Comparison of ENCODE assay signal across 20 cellular contexts in the genomic region with DNA sequence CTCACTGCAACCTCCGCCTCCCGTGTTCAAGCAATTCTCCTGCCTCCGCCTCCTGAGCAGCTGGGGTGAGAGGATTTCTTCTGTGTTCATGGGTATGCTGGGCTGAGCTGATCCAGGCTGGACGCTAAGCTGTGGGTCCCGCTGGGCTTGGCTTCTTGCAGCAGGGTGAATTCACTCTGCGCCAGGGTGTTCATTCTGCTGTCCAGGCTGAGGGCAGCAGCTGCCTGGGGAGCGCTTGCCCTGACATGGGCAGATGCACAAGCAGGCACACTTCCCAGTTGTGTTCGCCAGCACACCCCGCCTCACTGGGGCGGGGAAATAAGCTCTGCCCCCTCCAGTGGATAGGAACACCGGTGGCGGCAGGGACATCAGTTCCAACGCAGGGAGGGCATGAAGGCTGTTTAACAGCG. TPM values are rescaled to one million over a fixed set of nuclear protein-coding genes. Genes with fewer than 3 reads are reported as not detected.
DNase-seq lines count a peak whose midpoint lies in the region; ATAC-seq, FAIRE-seq and TF ChIP-seq lines count a peak whose summit lies in the region.
"Had no signal": no experiment of that assay in that cellular context is flagged by ENCODE, and none has a peak within 500 bp of the region (broad histone marks: within the 10 kb centered on the region; RNA-seq: fewer than 3 reads in every experiment).

No MANE protein-coding gene starts in this region.

- no peaks in the 10 kb centered on the region for H3K4me1 ChIP-seq in osteoblast (ENCODE audit: insufficient read depth, low read length)
- H3K4me1 ChIP-seq in kidney (ENCODE audit: control insufficient read depth in 1 of 2, insufficient read depth in 1 of 2, low read depth in 1 of 2, low read length in 2 of 2): peaks cover 0 to under 1% of the 10 kb centered on the region in 2 donors
- H3K4me1 ChIP-seq: colonic mucosa had no signal

- no peaks in the 10 kb centered on the region for H3K27me3 ChIP-seq in WERI-Rb-1 (ENCODE audit: insufficient read depth, low read depth, severe bottlenecking)
- H3K27me3 ChIP-seq in osteoblast (ENCODE audit: insufficient read depth, low read length): no peaks in the 10 kb centered on the region
- H3K27me3 ChIP-seq: colonic mucosa, MG63, tibial artery had no signal

- no peak overlapping the region for H3K4me2 ChIP-seq in osteoblast (ENCODE audit: insufficient read depth, low read length)

- peaks cover 4% of the 10 kb centered on the region for H3K4me1 Mint-ChIP-seq in osteocyte (ENCODE audit: unreplicated experiment)

- H3K36me3 ChIP-seq in WERI-Rb-1 (peaks cover 78% of the 10 kb centered on the region), osteoblast (ENCODE audit: insufficient read depth, low read length) (peaks cover 49% of the 10 kb centered on the region), kidney (ENCODE audit: control insufficient read depth in 1 of 2, insufficient read depth in 2 of 2, low read length in 2 of 2) (peaks cover 15 to 35% of the 10 kb centered on the region in 2 donors)

- FAIRE-seq in kidney (lab: Jason Lieb, UNC): no peak
- FAIRE-seq: GM18507, H54 had no signal

- no peaks in the 10 kb centered on the region for H3K9me3 ChIP-seq in WERI-Rb-1 (ENCODE audit: severe bottlenecking)
- no peaks in the 10 kb centered on the region for H3K9me3 ChIP-seq in osteoblast (ENCODE audit: low read depth, low read length)
- no peaks in the 10 kb centered on the region for H3K9me3 ChIP-seq in kidney (ENCODE audit: control insufficient read depth in 1 of 2, low read length in 2 of 2)
- H3K9me3 ChIP-seq: colonic mucosa, MG63, tibial artery had no signal

- intact Hi-C loops in kidney (cut with DNase I): no loop called here

- H3K27me3 Mint-ChIP-seq in osteocyte (ENCODE audit: unreplicated experiment): no peaks in the 10 kb centered on the region
- H3K27me3 Mint-ChIP-seq: activated naive CD4-positive, alpha-beta T cell treated with anti-CD3 and anti-CD28 coated beads, Interleukin-2, amount 10 ng/mL, durations not matched to agents 7 days and 5 days; CD4-positive, alpha-beta T cell had no signal

- peaks cover 20% of the 10 kb centered on the region for H3K79me2 ChIP-seq in osteoblast (ENCODE audit: insufficient read depth, low read length)

- no peak for ATAC-seq in GM21360 (IDR thresholded peaks at IDR 0.05; ENCODE audit: unreplicated experiment)

- H3K27ac ChIP-seq in WERI-Rb-1: 0 out of 2 replicates have a peak overlapping the region, but pooled peaks have one; percentile 31
- H3K27ac ChIP-seq in osteoblast (ENCODE audit: low read depth, low read length): no peak overlapping the region
- no peak overlapping the region for H3K27ac ChIP-seq in kidney (ENCODE audit: low read depth in 2 of 2, low read length in 2 of 2)
- H3K27ac ChIP-seq: colonic mucosa, tibial artery had no signal

- no peak overlapping the region for H3K9ac ChIP-seq in kidney (ENCODE audit: low read length in 2 of 2)

- H3K9me3 Mint-ChIP-seq in osteocyte (ENCODE audit: unreplicated experiment): no peaks in the 10 kb centered on the region
- H3K9me3 Mint-ChIP-seq: activated naive CD4-positive, alpha-beta T cell treated with anti-CD3 and anti-CD28 coated beads, Interleukin-2, amount 10 ng/mL, durations not matched to agents 7 days and 5 days; CD4-positive, alpha-beta T cell had no signal

- no peak overlapping the region for H3K4me3 ChIP-seq in WERI-Rb-1 (ENCODE audit: low read depth, low read length)
- no peak overlapping the region for H3K4me3 ChIP-seq in osteoblast (ENCODE audit: insufficient read depth, low read length)
- no peak overlapping the region for H3K4me3 ChIP-seq in kidney (ENCODE audit: low read length in 2 of 2)
- H3K4me3 ChIP-seq: colonic mucosa, MG63, tibial artery had no signal

- peaks cover 6% of the 10 kb centered on the region for H4K20me1 ChIP-seq in osteoblast (ENCODE audit: insufficient read depth, low read length)

- no peak overlapping the region for H3K27ac Mint-ChIP-seq in osteocyte (ENCODE audit: unreplicated experiment)
- H3K27ac Mint-ChIP-seq: activated naive CD4-positive, alpha-beta T cell treated with anti-CD3 and anti-CD28 coated beads, Interleukin-2, amount 10 ng/mL, durations not matched to agents 7 days and 5 days; CD4-positive, alpha-beta T cell had no signal

- H3K36me3 Mint-ChIP-seq in osteocyte (ENCODE audit: unreplicated experiment): peaks cover 26% of the 10 kb centered on the region

- DNase-seq in Ammon's horn (ENCODE audit: low spot score) (peak; percentile 85), WERI-Rb-1 (peak; percentile 76), hippocampal formation (lab: John Stamatoyannopoulos, UW) (peak; percentile 69 to 83), osteoblast (ENCODE audit: insufficient read length, low spot score, missing footprints) (peak; percentile 76), GM10266 (ENCODE audit: extremely low spot score) (no peak), kidney (no peak), osteocyte (ENCODE audit: extremely low spot score, unreplicated experiment) (no peak)
- DNase-seq: activated naive CD4-positive, alpha-beta T cell treated with anti-CD3 and anti-CD28 coated beads, Interleukin-2, amount 10 ng/mL, durations not matched to agents 7 days and 5 days; CD4-positive, alpha-beta T cell; colonic mucosa; DMS79; foreskin melanocyte; MG63; NCI-H1694; NCI-H446; tibial artery had no signal

- H3K4me3 Mint-ChIP-seq in osteocyte (ENCODE audit: unreplicated experiment): no peak overlapping the region
- H3K4me3 Mint-ChIP-seq: activated naive CD4-positive, alpha-beta T cell treated with anti-CD3 and anti-CD28 coated beads, Interleukin-2, amount 10 ng/mL, durations not matched to agents 7 days and 5 days; CD4-positive, alpha-beta T cell had no signal

- TF ChIP-seq CTCF in WERI-Rb-1 (IDR thresholded peaks at IDR 0.05; ENCODE audit: low read depth, low read length) (no peak), osteoblast (IDR thresholded peaks at IDR 0.05; ENCODE audit: extremely low read depth, low read depth, low read length) (no peak), GM10266 (IDR thresholded peaks at IDR 0.05; ENCODE audit: control insufficient read depth, insufficient read depth, low read depth, missing control alignments) (no peak), kidney (IDR thresholded peaks at IDR 0.05; ENCODE audit: borderline replicate concordance, extremely low read depth, insufficient read depth) (no peak), osteocyte (IDR thresholded peaks at IDR 0.05) (no peak)

- H2AFZ ChIP-seq in osteoblast (ENCODE audit: low read length): no peak overlapping the region

RNA-seq across cellular contexts. Expression of a gene that starts 7.3 kb away (rescaled TPM):
- 2.5 and 4.4 TPM in 2 replicates for total RNA-seq in osteoblast
- 28.4 TPM for total RNA-seq in kidney
- polyA plus RNA-seq in kidney (ENCODE audit: insufficient read depth, low read depth, low replicate concordance): 17.0 TPM
- 16.7 and 17.4 TPM in 2 replicates for total RNA-seq in osteocyte

RNA-seq across cellular contexts. Expression of a gene that starts 11.0 kb away (rescaled TPM):
- 7.6 and 8.0 TPM in 2 replicates for total RNA-seq in osteoblast
- total RNA-seq in kidney: 49.0 TPM
- 14.0 TPM for polyA plus RNA-seq in kidney (ENCODE audit: insufficient read depth, low read depth, low replicate concordance)
- 34.6 and 35.1 TPM in 2 replicates for total RNA-seq in osteocyte

RNA-seq across cellular contexts. Expression of a gene that starts 36.4 kb away (rescaled TPM):
- total RNA-seq in osteoblast (26.8 and 28.2 TPM in 2 replicates), kidney (14.2 TPM), osteocyte (27.9 and 34.3 TPM in 2 replicates)
- polyA plus RNA-seq in kidney (ENCODE audit: insufficient read depth, low read depth, low replicate concordance): 3.2 TPM

RNA-seq across cellular contexts. Expression of a gene that starts 42.3 kb away (rescaled TPM):
- total RNA-seq in osteoblast (0.29 and 0.72 TPM in 2 replicates), kidney (26.6 TPM), osteocyte (0.48 and 0.65 TPM in 2 replicates)
- polyA plus RNA-seq in kidney (ENCODE audit: insufficient read depth, low read depth, low replicate concordance): 6.5 TPM
- total RNA-seq: pulmonary artery endothelial cell had no signal

Comparison
In these comparisons a context has a peak if more than half of its experiments do, and no peak if none do; other contexts are left out.
1. DNase-seq: peak in Ammon's horn (single experiment), WERI-Rb-1 (single experiment), hippocampal formation (2 of 2) and osteoblast (single experiment); none in GM10266 (single experiment), kidney (single experiment) and osteocyte (single experiment).